Comparison of ENCODE assay signal across 15 cellular contexts in the genomic region with DNA sequence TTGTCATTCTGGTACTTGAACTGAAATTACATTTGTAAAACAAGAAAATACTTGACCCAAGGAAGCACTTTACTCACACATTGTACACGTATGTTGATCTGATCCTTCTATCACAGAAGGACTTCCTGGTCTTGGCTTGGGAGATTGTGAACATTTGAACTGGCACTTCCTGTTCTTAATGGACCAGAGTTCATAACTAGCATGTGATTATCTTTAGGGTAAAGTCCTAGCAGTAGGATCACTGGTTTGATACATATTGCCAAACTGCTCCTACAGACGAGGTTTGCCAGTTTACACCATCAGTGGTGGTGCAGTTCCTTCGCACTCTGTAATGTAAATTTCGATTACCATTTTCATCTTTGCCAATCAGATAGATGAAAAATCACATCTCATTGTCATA. TPM values are rescaled to one million over a fixed set of nuclear protein-coding genes. Genes with fewer than 3 reads are reported as not detected.
DNase-seq lines count a peak whose midpoint lies in the region; ATAC-seq, FAIRE-seq and TF ChIP-seq lines count a peak whose summit lies in the region.
"Had no signal": no experiment of that assay in that cellular context is flagged by ENCODE, and none has a peak within 500 bp of the region (broad histone marks: within the 10 kb centered on the region; RNA-seq: fewer than 3 reads in every experiment).

No MANE protein-coding gene starts in this region.

- H3K9ac ChIP-seq in liver (ENCODE audit: low read depth in 1 of 2, low read length in 2 of 2), result no peak overlapping the region
- H3K9ac ChIP-seq in mesendoderm (ENCODE audit: low read length), result no peak overlapping the region

- H4K5ac ChIP-seq in mesendoderm (ENCODE audit: low read length), result no peak overlapping the region

- DNase-seq in CD4-positive, CD25-positive, alpha-beta regulatory T cell, result no peak
- DNase-seq in GM12891 (ENCODE audit: insufficient read length, low spot score) (no peak), MG63 (no peak), NCI-H2227 treated with DMSO at 0.1 percent for 48 hours (lab: John Stamatoyannopoulos, UW) (no peak), dedifferentiated amniotic fluid mesenchymal stem cell (ENCODE audit: extremely low spot score) (no peak), mesendoderm (no peak)
- no peak for DNase-seq in activated CD8-positive, alpha-beta T cell treated with anti-CD3 and anti-CD28 coated beads, Interleukin-2, amount 10 ng/mL, durations not matched to agents 7 days and 5 days
- DNase-seq: activated CD8-positive, alpha-beta memory T cell treated with anti-CD3 and anti-CD28 coated beads, Interleukin-2, amount 50 U/mL, for 48 hours; gastrocnemius medialis; NCI-H1048; NCI-H345; tibial artery had no signal

- WGBS in liver, result 52% methylated on average over 4 of the region's 4 CpGs
- WGBS in mesendoderm (ENCODE audit: extremely low coverage, insufficient coverage, low lambda C conversion rate), result no CpG with 5 or more reads among the region's 4 CpGs

- peak overlapping the region; percentile 58 for H3K27ac ChIP-seq in CD4-positive, CD25-positive, alpha-beta regulatory T cell (ENCODE audit: insufficient read depth, low read length, poor library complexity, severe bottlenecking)
- H3K27ac ChIP-seq in liver (ENCODE audit: low read depth in 1 of 2, low read length in 2 of 2), result no peak overlapping the region
- no peak overlapping the region for H3K27ac ChIP-seq in mesendoderm (ENCODE audit: low read depth, low read length)
- H3K27ac ChIP-seq: tibial artery had no signal

- H3K9me3 Mint-ChIP-seq in CD4-positive, CD25-positive, alpha-beta regulatory T cell, result no peaks in the 10 kb centered on the region
- no peaks in the 10 kb centered on the region for H3K9me3 Mint-ChIP-seq in activated CD8-positive, alpha-beta T cell treated with anti-CD3 and anti-CD28 coated beads, Interleukin-2, amount 10 ng/mL, durations not matched to agents 7 days and 5 days (ENCODE audit: insufficient read depth)
- H3K9me3 Mint-ChIP-seq: neural crest cell had no signal

- no peak for ATAC-seq in CD4-positive, CD25-positive, alpha-beta regulatory T cell (ENCODE audit: low read depth in 2 of 2)
- no peak for ATAC-seq in activated CD8-positive, alpha-beta T cell treated with anti-CD3 and anti-CD28 coated beads, Interleukin-2, amount 10 ng/mL, durations not matched to agents 7 days and 5 days
- ATAC-seq: gastrocnemius medialis had no signal

- peak overlapping the region; percentile 87 for H3K4me3 ChIP-seq in CD4-positive, CD25-positive, alpha-beta regulatory T cell (ENCODE audit: low read depth, low read length)
- H3K4me3 ChIP-seq in liver (ENCODE audit: low read depth in 1 of 3, low read length in 3 of 3) (no peak overlapping the region), MG63 (no peak overlapping the region), mesendoderm (ENCODE audit: low read length) (no peak overlapping the region)
- H3K4me3 ChIP-seq: gastrocnemius medialis, tibial artery had no signal

- peaks cover 85 to 98% (median 91%) of the 10 kb centered on the region in 4 donors for H3K4me1 Mint-ChIP-seq in CD4-positive, CD25-positive, alpha-beta regulatory T cell
- peaks cover 95% of the 10 kb centered on the region for H3K4me1 Mint-ChIP-seq in activated CD8-positive, alpha-beta T cell treated with anti-CD3 and anti-CD28 coated beads, Interleukin-2, amount 10 ng/mL, durations not matched to agents 7 days and 5 days (ENCODE audit: low read depth)

- no peaks in the 10 kb centered on the region for H3K79me2 ChIP-seq in mesendoderm (ENCODE audit: control insufficient read depth, insufficient read depth, low read length)

- no peaks in the 10 kb centered on the region for H3K27me3 ChIP-seq in CD4-positive, CD25-positive, alpha-beta regulatory T cell (ENCODE audit: control insufficient read depth, insufficient read depth, low read length)
- H3K27me3 ChIP-seq in liver (ENCODE audit: control insufficient read depth in 4 of 4, insufficient read depth in 4 of 4, low read length in 3 of 4) (no peaks in the 10 kb centered on the region), MG63 (no peaks in the 10 kb centered on the region), mesendoderm (ENCODE audit: insufficient read depth, low read length, poor library complexity) (no peaks in the 10 kb centered on the region)
- H3K27me3 ChIP-seq: gastrocnemius medialis, tibial artery had no signal

- H2BK15ac ChIP-seq in mesendoderm (replicated peaks; ENCODE audit: low read depth), result no peak overlapping the region

- no peak overlapping the region for H3K23ac ChIP-seq in mesendoderm (ENCODE audit: low read length)

- no peak for TF ChIP-seq CTCF in liver (IDR thresholded peaks at IDR 0.05; ENCODE audit: low read depth, low read length, missing input control)

- POLR2A ChIA-PET in activated CD8-positive, alpha-beta T cell treated with anti-CD3 and anti-CD28 coated beads, Interleukin-2, amount 10 ng/mL, durations not matched to agents 7 days and 5 days (lab: Charles Lee), result no interaction called here

- H3K18ac ChIP-seq in mesendoderm (ENCODE audit: low read length), result no peak overlapping the region

- H4K8ac ChIP-seq in mesendoderm (ENCODE audit: low read depth, low read length), result no peak overlapping the region

- peaks cover 97% of the 10 kb centered on the region for H3K4me1 ChIP-seq in CD4-positive, CD25-positive, alpha-beta regulatory T cell (ENCODE audit: control insufficient read depth, insufficient read depth, low read length, poor library complexity, severe bottlenecking)
- H3K4me1 ChIP-seq in liver (ENCODE audit: control insufficient read depth in 4 of 4, insufficient read depth in 4 of 4, low read length in 3 of 4) (peaks cover 0 to 18% (median 8%) of the 10 kb centered on the region in 4 donors), mesendoderm (ENCODE audit: control insufficient read depth, low read depth, low read length) (peaks cover 2% of the 10 kb centered on the region)

- H3K4me3 Mint-ChIP-seq in CD4-positive, CD25-positive, alpha-beta regulatory T cell, result peak overlapping the region; percentile 57 to 97 (median 82)
- peak overlapping the region; percentile 20 for H3K4me3 Mint-ChIP-seq in activated CD8-positive, alpha-beta T cell treated with anti-CD3 and anti-CD28 coated beads, Interleukin-2, amount 10 ng/mL, durations not matched to agents 7 days and 5 days
- H3K4me3 Mint-ChIP-seq: brain, neural crest cell had no signal

- no peak for TF ChIP-seq POLR2A in GM12891 (IDR thresholded peaks at IDR 0.05; ENCODE audit: low read depth, low read length)

- H3K27me3 Mint-ChIP-seq in CD4-positive, CD25-positive, alpha-beta regulatory T cell, result no peaks in the 10 kb centered on the region
- no peaks in the 10 kb centered on the region for H3K27me3 Mint-ChIP-seq in activated CD8-positive, alpha-beta T cell treated with anti-CD3 and anti-CD28 coated beads, Interleukin-2, amount 10 ng/mL, durations not matched to agents 7 days and 5 days (ENCODE audit: low read depth)
- H3K27me3 Mint-ChIP-seq: brain had no signal

- FAIRE-seq in GM12891 (lab: Jason Lieb, UNC), result peak; percentile 58

- H3K4ac ChIP-seq in mesendoderm (ENCODE audit: low read depth, low read length), result no peak overlapping the region

- H3K27ac Mint-ChIP-seq in CD4-positive, CD25-positive, alpha-beta regulatory T cell, result peak overlapping the region; percentile 78 to 91 (median 85)
- H3K27ac Mint-ChIP-seq in activated CD8-positive, alpha-beta T cell treated with anti-CD3 and anti-CD28 coated beads, Interleukin-2, amount 10 ng/mL, durations not matched to agents 7 days and 5 days, result peak overlapping the region; percentile 69

- H3K9me3 ChIP-seq in CD4-positive, CD25-positive, alpha-beta regulatory T cell (ENCODE audit: control insufficient read depth in 2 of 2, low read length in 2 of 2), result no peaks in the 10 kb centered on the region
- H3K9me3 ChIP-seq in liver (ENCODE audit: control insufficient read depth in 4 of 4, low read length in 3 of 4), result no peaks in the 10 kb centered on the region
- no peaks in the 10 kb centered on the region for H3K9me3 ChIP-seq in MG63
- H3K9me3 ChIP-seq: gastrocnemius medialis, tibial artery had no signal

- CTCF ChIA-PET in activated CD8-positive, alpha-beta T cell treated with anti-CD3 and anti-CD28 coated beads, Interleukin-2, amount 10 ng/mL, durations not matched to agents 7 days and 5 days (lab: Charles Lee), result interaction anchor here (1.0 kb wide), 1 partner anchor 27 kb away, joined by 3 read pairs; no protein-coding TSS in a partner anchor

- peaks cover 7% of the 10 kb centered on the region for H3K36me3 ChIP-seq in CD4-positive, CD25-positive, alpha-beta regulatory T cell (ENCODE audit: control insufficient read depth, insufficient read depth, low read length)
- H3K36me3 ChIP-seq in liver (ENCODE audit: control insufficient read depth in 4 of 4, insufficient read depth in 3 of 4, low read depth in 1 of 4, low read length in 3 of 4) (no peaks in the 10 kb centered on the region), MG63 (no peaks in the 10 kb centered on the region), mesendoderm (ENCODE audit: control insufficient read depth, insufficient read depth, low read length) (no peaks in the 10 kb centered on the region)
- H3K36me3 ChIP-seq: gastrocnemius medialis, tibial artery had no signal

- H3K56ac ChIP-seq in mesendoderm (ENCODE audit: low read length), result no peak overlapping the region

- peaks cover 10% of the 10 kb centered on the region for H3K79me1 ChIP-seq in mesendoderm (ENCODE audit: low read length)

- H2BK5ac ChIP-seq in mesendoderm (ENCODE audit: low read length), result no peak overlapping the region

- no peak for TF ChIP-seq RAD21 in liver (IDR thresholded peaks at IDR 0.05)

- H2AK5ac ChIP-seq in mesendoderm (ENCODE audit: low read length), result no peak overlapping the region

- H2BK120ac ChIP-seq in mesendoderm (ENCODE audit: low read depth, low read length), result no peak overlapping the region

- no peak overlapping the region for H3K4me2 ChIP-seq in mesendoderm (ENCODE audit: low read length)

- H3K36me3 Mint-ChIP-seq in CD4-positive, CD25-positive, alpha-beta regulatory T cell, result peaks cover 16% of the 10 kb centered on the region
- H3K36me3 Mint-ChIP-seq in activated CD8-positive, alpha-beta T cell treated with anti-CD3 and anti-CD28 coated beads, Interleukin-2, amount 10 ng/mL, durations not matched to agents 7 days and 5 days (ENCODE audit: low read depth), result peaks cover 34% of the 10 kb centered on the region

TF ChIP-seq in GM12891, 5 proteins besides CTCF, POLR2A, EP300 and RAD21 (continues in another document):
- TF ChIP-seq POLR2AphosphoS5 (IDR thresholded peaks at IDR 0.05; ENCODE audit: low read depth, low read length), result no peak

TF ChIP-seq in liver, 16 proteins besides CTCF, POLR2A, EP300 and RAD21 (continues in another document):
- TF ChIP-seq HNF4A (conservative IDR thresholded peaks at IDR 0.05) (peak; percentile 82 to 88), GABPA (IDR thresholded peaks at IDR 0.05 in 1 of 2, conservative IDR thresholded peaks at IDR 0.05 in 1 of 2) (peak in 1 of 2 donors; percentile 59)

RNA-seq across cellular contexts. Expression of a gene that starts 12.7 kb away (rescaled TPM):
- total RNA-seq in CD4-positive, CD25-positive, alpha-beta regulatory T cell, result 165 TPM
- polyA plus RNA-seq in CD4-positive, CD25-positive, alpha-beta regulatory T cell, result 1 to 10 TPM; 5.2 to 7.9 (median 6.3) TPM
- polyA plus RNA-seq in GM12891 (2012; ENCODE audit: low read depth, missing spikeins), result 0.86 TPM
- total RNA-seq in activated CD8-positive, alpha-beta T cell treated with anti-CD3 and anti-CD28 coated beads, Interleukin-2, amount 10 ng/mL, durations not matched to agents 7 days and 5 days, result 10 to 100 TPM; 33.9 to 34.4 TPM
- 10 to 100 TPM in 1 of 2 donors, 1 to 10 TPM in 1; 9.0 to 11.1 TPM for total RNA-seq in liver
- 1 to 10 TPM; 2.3 to 2.8 TPM for polyA plus RNA-seq in liver
- 4.0 and 4.8 TPM in 2 replicates for total RNA-seq in MG63 (2014; rRNA removed; shearing (Covaris generic); ENCODE audit: low replicate concordance)
- 3.0 TPM for polyA plus RNA-seq in mesendoderm (2013, experiment 1 of 2)
- 3.0 TPM for polyA plus RNA-seq in mesendoderm (2013, experiment 2 of 2)
